ENCODE assay signal across 22 cellular contexts in genomic region chrX:28391528-28391927, GRCh38.
"Had no signal": no experiment of that assay in that cellular context is flagged by ENCODE, and none has a peak within 500 bp of the region (broad histone marks: within the 10 kb centered on the region; RNA-seq: fewer than 3 reads in every experiment).

No MANE protein-coding gene starts in this region.

- H3K27me3 ChIP-seq: gastrocnemius medialis, heart right ventricle, tibial artery, uterus had no signal

- H3K36me3 ChIP-seq: gastrocnemius medialis, heart right ventricle, left ventricle myocardium inferior, tibial artery, uterus had no signal

- H3K4me3 ChIP-seq: coronary artery, gastrocnemius medialis, heart right ventricle, left ventricle myocardium inferior, skin epidermis, tibial artery, uterus had no signal

- H3K27ac ChIP-seq: coronary artery, gastrocnemius medialis, heart right ventricle, left ventricle myocardium inferior, skin epidermis, tibial artery, uterus had no signal

- H3K4me1 ChIP-seq: gastrocnemius medialis, heart right ventricle, left ventricle myocardium inferior, tibial artery, uterus had no signal

- DNase-seq: activated CD4-positive, alpha-beta T cell treated with anti-CD3 and anti-CD28 coated beads, Interleukin-2, amount 10 ng/mL, durations not matched to agents 24 days and 14 days; activated CD4-positive, CD25-positive, alpha-beta regulatory T cell; activated CD8-positive, alpha-beta memory T cell treated with anti-CD3 and anti-CD28 coated beads, Interleukin-2, amount 50 U/mL, for 4 hours; activated CD8-positive, alpha-beta T cell treated with anti-CD3 and anti-CD28 coated beads, Interleukin-2, amount 10 ng/mL, durations not matched to agents 7 days and 5 days; activated gamma-delta T cell; activated T-cell treated with anti-CD3 and anti-CD28 coated beads, Interleukin-2, amount 50 U/mL, for 48 hours; effector CD4-positive, alpha-beta T cell; gastrocnemius medialis; heart right ventricle; kidney; left ventricle myocardium inferior; mesendoderm; occipital lobe; right cardiac atrium; stimulated activated CD4-positive, alpha-beta T cell treated with anti-CD3 and anti-CD28 coated beads, Interleukin-15, amount 100 ng/mL, for 24 hours; stimulated activated CD4-positive, alpha-beta T cell treated with anti-CD3 and anti-CD28 coated beads, Interleukin-4, amount 100 ng/mL, for 1 hour; stimulated activated naive CD4-positive, alpha-beta T cell; tibial artery; uterus had no signal

- ATAC-seq: activated CD8-positive, alpha-beta T cell treated with anti-CD3 and anti-CD28 coated beads, Interleukin-2, amount 10 ng/mL, durations not matched to agents 7 days and 5 days; activated naive CD4-positive, alpha-beta T cell treated with anti-CD3 and anti-CD28 coated beads, Interleukin-2, amount 50 U/mL, for 72 hours; gastrocnemius medialis; heart right ventricle; right cardiac atrium had no signal

- H3K9me3 ChIP-seq: gastrocnemius medialis, heart right ventricle, left ventricle myocardium inferior, tibial artery, uterus had no signal
